1 cellular context compared by ENCODE assay signal in the genomic region with DNA sequence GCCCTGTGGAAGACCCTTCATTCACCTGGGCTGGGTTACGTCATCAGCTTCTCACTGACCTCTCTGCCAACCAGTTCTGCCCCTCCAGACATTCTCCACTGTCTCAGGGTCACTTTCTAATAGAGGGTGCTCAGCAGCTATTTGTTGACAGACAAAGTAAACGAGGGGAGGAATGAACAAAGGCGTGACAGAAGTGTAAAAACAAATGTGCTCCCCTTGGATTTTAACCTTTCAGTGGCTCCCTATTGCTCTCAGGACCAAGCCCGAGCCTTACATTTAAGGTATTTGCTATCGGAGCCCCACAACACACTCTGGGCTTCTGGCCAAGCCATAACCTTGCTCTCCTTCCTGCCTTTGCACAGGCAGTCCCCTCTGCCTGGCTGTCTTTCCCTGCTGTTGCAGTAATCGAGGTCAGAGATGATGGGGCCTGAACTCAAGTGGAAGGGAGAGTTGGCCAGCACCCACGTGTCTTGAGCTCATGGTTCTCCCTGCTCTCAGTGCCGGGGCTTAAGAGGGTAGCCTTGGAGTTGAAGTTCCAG.
TF ChIP-seq lines count a peak whose summit lies in the region.

No MANE protein-coding gene starts in this region.

TF ChIP-seq in K562, 482 proteins besides CTCF, POLR2A, EP300 and RAD21 (continues in another document):
- peak; percentile 41 for TF ChIP-seq BHLHE40 (IDR thresholded peaks at IDR 0.05; ENCODE audit: low read length)
- TF ChIP-seq, protein P1, sequence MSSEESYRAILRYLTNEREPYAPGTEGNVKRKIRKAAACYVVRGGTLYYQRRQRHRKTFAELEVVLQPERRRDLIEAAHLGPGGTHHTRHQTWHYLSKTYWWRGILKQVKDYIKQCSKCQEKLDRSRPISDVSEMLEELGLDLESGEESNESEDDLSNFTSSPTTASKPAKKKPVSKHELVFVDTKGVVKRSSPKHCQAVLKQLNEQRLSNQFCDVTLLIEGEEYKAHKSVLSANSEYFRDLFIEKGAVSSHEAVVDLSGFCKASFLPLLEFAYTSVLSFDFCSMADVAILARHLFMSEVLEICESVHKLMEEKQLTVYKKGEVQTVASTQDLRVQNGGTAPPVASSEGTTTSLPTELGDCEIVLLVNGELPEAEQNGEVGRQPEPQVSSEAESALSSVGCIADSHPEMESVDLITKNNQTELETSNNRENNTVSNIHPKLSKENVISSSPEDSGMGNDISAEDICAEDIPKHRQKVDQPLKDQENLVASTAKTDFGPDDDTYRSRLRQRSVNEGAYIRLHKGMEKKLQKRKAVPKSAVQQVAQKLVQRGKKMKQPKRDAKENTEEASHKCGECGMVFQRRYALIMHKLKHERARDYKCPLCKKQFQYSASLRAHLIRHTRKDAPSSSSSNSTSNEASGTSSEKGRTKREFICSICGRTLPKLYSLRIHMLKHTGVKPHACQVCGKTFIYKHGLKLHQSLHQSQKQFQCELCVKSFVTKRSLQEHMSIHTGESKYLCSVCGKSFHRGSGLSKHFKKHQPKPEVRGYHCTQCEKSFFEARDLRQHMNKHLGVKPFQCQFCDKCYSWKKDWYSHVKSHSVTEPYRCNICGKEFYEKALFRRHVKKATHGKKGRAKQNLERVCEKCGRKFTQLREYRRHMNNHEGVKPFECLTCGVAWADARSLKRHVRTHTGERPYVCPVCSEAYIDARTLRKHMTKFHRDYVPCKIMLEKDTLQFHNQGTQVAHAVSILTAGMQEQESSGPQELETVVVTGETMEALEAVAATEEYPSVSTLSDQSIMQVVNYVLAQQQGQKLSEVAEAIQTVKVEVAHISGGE (CRISPR knock-in tag; IDR thresholded peaks at IDR 0.05), result 0 out of 6 replicates have a peak, but pooled peaks of 1 of the 3 experiments have one; percentile 54
- no peak for TF ChIP-seq ZSCAN32 (CRISPR knock-in tag; IDR thresholded peaks at IDR 0.05)
- TF ChIP-seq RBFOX2 (IDR thresholded peaks at IDR 0.05; ENCODE audit: low read depth, low read length), result no peak; the same call in 1 of the 2 replicates
- no peak for TF ChIP-seq ZBTB7A (IDR thresholded peaks at IDR 0.05; ENCODE audit: borderline replicate concordance, control insufficient read depth, low read depth, low read length)
- peak; percentile 90 for TF ChIP-seq L3MBTL2 (IDR thresholded peaks at IDR 0.05)
- TF ChIP-seq, protein P2, sequence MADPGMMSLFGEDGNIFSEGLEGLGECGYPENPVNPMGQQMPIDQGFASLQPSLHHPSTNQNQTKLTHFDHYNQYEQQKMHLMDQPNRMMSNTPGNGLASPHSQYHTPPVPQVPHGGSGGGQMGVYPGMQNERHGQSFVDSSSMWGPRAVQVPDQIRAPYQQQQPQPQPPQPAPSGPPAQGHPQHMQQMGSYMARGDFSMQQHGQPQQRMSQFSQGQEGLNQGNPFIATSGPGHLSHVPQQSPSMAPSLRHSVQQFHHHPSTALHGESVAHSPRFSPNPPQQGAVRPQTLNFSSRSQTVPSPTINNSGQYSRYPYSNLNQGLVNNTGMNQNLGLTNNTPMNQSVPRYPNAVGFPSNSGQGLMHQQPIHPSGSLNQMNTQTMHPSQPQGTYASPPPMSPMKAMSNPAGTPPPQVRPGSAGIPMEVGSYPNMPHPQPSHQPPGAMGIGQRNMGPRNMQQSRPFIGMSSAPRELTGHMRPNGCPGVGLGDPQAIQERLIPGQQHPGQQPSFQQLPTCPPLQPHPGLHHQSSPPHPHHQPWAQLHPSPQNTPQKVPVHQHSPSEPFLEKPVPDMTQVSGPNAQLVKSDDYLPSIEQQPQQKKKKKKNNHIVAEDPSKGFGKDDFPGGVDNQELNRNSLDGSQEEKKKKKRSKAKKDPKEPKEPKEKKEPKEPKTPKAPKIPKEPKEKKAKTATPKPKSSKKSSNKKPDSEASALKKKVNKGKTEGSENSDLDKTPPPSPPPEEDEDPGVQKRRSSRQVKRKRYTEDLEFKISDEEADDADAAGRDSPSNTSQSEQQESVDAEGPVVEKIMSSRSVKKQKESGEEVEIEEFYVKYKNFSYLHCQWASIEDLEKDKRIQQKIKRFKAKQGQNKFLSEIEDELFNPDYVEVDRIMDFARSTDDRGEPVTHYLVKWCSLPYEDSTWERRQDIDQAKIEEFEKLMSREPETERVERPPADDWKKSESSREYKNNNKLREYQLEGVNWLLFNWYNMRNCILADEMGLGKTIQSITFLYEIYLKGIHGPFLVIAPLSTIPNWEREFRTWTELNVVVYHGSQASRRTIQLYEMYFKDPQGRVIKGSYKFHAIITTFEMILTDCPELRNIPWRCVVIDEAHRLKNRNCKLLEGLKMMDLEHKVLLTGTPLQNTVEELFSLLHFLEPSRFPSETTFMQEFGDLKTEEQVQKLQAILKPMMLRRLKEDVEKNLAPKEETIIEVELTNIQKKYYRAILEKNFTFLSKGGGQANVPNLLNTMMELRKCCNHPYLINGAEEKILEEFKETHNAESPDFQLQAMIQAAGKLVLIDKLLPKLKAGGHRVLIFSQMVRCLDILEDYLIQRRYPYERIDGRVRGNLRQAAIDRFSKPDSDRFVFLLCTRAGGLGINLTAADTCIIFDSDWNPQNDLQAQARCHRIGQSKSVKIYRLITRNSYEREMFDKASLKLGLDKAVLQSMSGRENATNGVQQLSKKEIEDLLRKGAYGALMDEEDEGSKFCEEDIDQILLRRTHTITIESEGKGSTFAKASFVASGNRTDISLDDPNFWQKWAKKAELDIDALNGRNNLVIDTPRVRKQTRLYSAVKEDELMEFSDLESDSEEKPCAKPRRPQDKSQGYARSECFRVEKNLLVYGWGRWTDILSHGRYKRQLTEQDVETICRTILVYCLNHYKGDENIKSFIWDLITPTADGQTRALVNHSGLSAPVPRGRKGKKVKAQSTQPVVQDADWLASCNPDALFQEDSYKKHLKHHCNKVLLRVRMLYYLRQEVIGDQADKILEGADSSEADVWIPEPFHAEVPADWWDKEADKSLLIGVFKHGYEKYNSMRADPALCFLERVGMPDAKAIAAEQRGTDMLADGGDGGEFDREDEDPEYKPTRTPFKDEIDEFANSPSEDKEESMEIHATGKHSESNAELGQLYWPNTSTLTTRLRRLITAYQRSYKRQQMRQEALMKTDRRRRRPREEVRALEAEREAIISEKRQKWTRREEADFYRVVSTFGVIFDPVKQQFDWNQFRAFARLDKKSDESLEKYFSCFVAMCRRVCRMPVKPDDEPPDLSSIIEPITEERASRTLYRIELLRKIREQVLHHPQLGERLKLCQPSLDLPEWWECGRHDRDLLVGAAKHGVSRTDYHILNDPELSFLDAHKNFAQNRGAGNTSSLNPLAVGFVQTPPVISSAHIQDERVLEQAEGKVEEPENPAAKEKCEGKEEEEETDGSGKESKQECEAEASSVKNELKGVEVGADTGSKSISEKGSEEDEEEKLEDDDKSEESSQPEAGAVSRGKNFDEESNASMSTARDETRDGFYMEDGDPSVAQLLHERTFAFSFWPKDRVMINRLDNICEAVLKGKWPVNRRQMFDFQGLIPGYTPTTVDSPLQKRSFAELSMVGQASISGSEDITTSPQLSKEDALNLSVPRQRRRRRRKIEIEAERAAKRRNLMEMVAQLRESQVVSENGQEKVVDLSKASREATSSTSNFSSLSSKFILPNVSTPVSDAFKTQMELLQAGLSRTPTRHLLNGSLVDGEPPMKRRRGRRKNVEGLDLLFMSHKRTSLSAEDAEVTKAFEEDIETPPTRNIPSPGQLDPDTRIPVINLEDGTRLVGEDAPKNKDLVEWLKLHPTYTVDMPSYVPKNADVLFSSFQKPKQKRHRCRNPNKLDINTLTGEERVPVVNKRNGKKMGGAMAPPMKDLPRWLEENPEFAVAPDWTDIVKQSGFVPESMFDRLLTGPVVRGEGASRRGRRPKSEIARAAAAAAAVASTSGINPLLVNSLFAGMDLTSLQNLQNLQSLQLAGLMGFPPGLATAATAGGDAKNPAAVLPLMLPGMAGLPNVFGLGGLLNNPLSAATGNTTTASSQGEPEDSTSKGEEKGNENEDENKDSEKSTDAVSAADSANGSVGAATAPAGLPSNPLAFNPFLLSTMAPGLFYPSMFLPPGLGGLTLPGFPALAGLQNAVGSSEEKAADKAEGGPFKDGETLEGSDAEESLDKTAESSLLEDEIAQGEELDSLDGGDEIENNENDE (IDR thresholded peaks at IDR 0.05; ENCODE audit: low read depth, low read length), result no peak
- TF ChIP-seq NR2C1 (IDR thresholded peaks at IDR 0.05), result no peak; the same call in none of the 2 replicates
- TF ChIP-seq NR2C1 (tag; IDR thresholded peaks at IDR 0.05), result peak; percentile 67; the same call in 1 of the 2 replicates
- no peak for TF ChIP-seq PRPF4 (IDR thresholded peaks at IDR 0.05; ENCODE audit: insufficient read depth, low read depth, low read length, poor library complexity, severe bottlenecking)
- TF ChIP-seq, protein P3, sequence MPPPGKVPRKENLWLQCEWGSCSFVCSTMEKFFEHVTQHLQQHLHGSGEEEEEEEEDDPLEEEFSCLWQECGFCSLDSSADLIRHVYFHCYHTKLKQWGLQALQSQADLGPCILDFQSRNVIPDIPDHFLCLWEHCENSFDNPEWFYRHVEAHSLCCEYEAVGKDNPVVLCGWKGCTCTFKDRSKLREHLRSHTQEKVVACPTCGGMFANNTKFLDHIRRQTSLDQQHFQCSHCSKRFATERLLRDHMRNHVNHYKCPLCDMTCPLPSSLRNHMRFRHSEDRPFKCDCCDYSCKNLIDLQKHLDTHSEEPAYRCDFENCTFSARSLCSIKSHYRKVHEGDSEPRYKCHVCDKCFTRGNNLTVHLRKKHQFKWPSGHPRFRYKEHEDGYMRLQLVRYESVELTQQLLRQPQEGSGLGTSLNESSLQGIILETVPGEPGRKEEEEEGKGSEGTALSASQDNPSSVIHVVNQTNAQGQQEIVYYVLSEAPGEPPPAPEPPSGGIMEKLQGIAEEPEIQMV (tag; conservative IDR thresholded peaks at IDR 0.05; ENCODE audit: low read depth), result no peak
- TF ChIP-seq SMARCA4 (IDR thresholded peaks at IDR 0.05), result peak; percentile 36; the same call in 1 of the 2 replicates
- TF ChIP-seq, protein P4, sequence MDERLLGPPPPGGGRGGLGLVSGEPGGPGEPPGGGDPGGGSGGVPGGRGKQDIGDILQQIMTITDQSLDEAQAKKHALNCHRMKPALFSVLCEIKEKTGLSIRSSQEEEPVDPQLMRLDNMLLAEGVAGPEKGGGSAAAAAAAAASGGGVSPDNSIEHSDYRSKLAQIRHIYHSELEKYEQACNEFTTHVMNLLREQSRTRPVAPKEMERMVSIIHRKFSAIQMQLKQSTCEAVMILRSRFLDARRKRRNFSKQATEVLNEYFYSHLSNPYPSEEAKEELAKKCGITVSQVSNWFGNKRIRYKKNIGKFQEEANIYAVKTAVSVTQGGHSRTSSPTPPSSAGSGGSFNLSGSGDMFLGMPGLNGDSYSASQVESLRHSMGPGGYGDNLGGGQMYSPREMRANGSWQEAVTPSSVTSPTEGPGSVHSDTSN (CRISPR knock-in tag; IDR thresholded peaks at IDR 0.05; ENCODE audit: low read depth), result no peak
- TF ChIP-seq, protein P4 (tag; conservative IDR thresholded peaks at IDR 0.05; ENCODE audit: low read depth), result no peak
- peak in 1 of 2 experiments; percentile 40; a peak in 1 of 4 replicates for TF ChIP-seq HDAC1 (IDR thresholded peaks at IDR 0.05)
- TF ChIP-seq CBX3 (IDR thresholded peaks at IDR 0.05; ENCODE audit: borderline replicate concordance in 1 of 2, low read length in 2 of 2), result peak in 1 of 2 experiments; percentile 42; a peak in 1 of 3 replicates
- peak in 1 of 2 experiments; percentile 21; a peak in 1 of 4 replicates for TF ChIP-seq MAZ (CRISPR knock-in tag; conservative IDR thresholded peaks at IDR 0.05 in 1 of 2, IDR thresholded peaks at IDR 0.05 in 1 of 2)
- TF ChIP-seq, protein P5, sequence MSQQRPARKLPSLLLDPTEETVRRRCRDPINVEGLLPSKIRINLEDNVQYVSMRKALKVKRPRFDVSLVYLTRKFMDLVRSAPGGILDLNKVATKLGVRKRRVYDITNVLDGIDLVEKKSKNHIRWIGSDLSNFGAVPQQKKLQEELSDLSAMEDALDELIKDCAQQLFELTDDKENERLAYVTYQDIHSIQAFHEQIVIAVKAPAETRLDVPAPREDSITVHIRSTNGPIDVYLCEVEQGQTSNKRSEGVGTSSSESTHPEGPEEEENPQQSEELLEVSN (IDR thresholded peaks at IDR 0.05; ENCODE audit: borderline replicate concordance in 1 of 2, extremely low read depth in 1 of 2, insufficient read depth in 1 of 2, insufficient read length in 1 of 2, low read depth in 1 of 2, low read length in 1 of 2, poor library complexity in 1 of 2, severe bottlenecking in 1 of 2), result peak in 1 of 2 experiments; percentile 58
- TF ChIP-seq POU5F1 (IDR thresholded peaks at IDR 0.05; ENCODE audit: borderline replicate concordance, low read depth, low read length, partially characterized antibody), result no peak
- TF ChIP-seq, protein P6, sequence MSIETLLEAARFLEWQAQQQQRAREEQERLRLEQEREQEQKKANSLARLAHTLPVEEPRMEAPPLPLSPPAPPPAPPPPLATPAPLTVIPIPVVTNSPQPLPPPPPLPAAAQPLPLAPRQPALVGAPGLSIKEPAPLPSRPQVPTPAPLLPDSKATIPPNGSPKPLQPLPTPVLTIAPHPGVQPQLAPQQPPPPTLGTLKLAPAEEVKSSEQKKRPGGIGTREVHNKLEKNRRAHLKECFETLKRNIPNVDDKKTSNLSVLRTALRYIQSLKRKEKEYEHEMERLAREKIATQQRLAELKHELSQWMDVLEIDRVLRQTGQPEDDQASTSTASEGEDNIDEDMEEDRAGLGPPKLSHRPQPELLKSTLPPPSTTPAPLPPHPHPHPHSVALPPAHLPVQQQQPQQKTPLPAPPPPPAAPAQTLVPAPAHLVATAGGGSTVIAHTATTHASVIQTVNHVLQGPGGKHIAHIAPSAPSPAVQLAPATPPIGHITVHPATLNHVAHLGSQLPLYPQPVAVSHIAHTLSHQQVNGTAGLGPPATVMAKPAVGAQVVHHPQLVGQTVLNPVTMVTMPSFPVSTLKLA (conservative IDR thresholded peaks at IDR 0.05), result peak in 1 of 2 experiments; percentile 64; a peak in 1 of 4 replicates
- TF ChIP-seq, protein P7, sequence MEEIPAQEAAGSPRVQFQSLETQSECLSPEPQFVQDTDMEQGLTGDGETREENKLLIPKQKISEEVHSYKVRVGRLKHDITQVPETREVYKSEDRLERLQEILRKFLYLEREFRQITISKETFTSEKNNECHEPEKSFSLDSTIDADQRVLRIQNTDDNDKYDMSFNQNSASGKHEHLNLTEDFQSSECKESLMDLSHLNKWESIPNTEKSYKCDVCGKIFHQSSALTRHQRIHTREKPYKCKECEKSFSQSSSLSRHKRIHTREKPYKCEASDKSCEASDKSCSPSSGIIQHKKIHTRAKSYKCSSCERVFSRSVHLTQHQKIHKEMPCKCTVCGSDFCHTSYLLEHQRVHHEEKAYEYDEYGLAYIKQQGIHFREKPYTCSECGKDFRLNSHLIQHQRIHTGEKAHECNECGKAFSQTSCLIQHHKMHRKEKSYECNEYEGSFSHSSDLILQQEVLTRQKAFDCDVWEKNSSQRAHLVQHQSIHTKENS (CRISPR knock-in tag; IDR thresholded peaks at IDR 0.05), result no peak
- no peak for TF ChIP-seq SMAD3 (CRISPR knock-in tag; conservative IDR thresholded peaks at IDR 0.05)
